ENCODE assay signal across 7 cellular contexts in the genomic region with DNA sequence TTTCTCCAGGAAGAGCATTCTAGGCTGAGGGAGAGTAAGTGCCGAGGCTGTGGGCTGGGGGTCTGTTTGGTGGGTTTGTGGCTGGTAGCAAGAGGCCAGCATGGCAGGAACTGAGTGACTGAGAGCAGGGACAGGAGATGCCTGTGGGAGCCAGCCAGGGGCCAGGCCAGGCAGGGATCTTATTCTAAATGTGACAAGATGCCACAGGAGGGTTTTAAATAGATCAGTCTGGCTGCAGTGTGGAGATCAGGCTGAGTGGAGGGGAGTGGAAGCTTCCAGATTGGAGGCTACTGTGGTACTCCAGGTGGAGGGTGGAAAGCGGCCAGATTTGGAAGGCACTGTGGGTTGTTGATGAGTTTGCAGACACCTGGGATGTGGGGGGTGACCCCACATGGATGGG. TPM values are rescaled to one million over a fixed set of nuclear protein-coding genes. Genes with fewer than 3 reads are reported as not detected.
"Had no signal": no experiment of that assay in that cellular context is flagged by ENCODE, and none has a peak within 500 bp of the region (broad histone marks: within the 10 kb centered on the region; RNA-seq: fewer than 3 reads in every experiment).

No MANE protein-coding gene starts in this region.

RNA-seq across cellular contexts. Expression of a gene that starts 28.9 kb away (rescaled TPM):
- total RNA-seq: esophagus mucosa, gastrocnemius medialis, kidney epithelial cell, left colon, lung microvascular endothelial cell, myocyte had no signal
- polyA plus RNA-seq: keratinocyte had no signal
